ENCODE assay signal across 23 cellular contexts in the genomic region with DNA sequence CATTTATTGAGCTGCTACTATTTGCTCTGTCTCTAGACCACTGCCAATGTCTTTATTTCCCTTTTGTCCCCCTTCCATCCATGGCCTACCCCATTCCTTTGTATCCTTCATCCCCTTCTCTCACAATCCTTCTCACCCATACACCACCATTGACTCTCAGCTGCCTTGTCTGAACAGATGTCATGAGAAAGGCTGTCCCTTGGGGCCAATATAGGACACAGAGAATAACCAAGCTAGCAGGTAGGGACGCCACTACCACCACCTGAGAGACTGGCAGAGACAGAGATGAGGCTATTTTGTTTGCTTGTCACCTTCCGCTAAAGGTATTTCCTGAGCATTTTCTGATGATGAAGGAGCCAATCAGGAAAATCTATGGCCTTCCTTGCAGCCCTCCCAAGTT.
DNase-seq lines count a peak whose midpoint lies in the region; ATAC-seq and TF ChIP-seq lines count a peak whose summit lies in the region.
"Had no signal": no experiment of that assay in that cellular context is flagged by ENCODE, and none has a peak within 500 bp of the region (broad histone marks: within the 10 kb centered on the region; RNA-seq: fewer than 3 reads in every experiment).

No MANE protein-coding gene starts in this region.

- no peaks in the 10 kb centered on the region for H3K36me3 ChIP-seq in IMR-90 (ENCODE audit: control insufficient read depth, insufficient read depth, low read length)

- H4K8ac ChIP-seq in IMR-90 (ENCODE audit: low read depth in 2 of 2, low read length in 2 of 2), result no peak overlapping the region

- no peaks in the 10 kb centered on the region for H3K9me3 ChIP-seq in IMR-90 (ENCODE audit: control insufficient read depth, insufficient read depth, low read length)

- no peaks in the 10 kb centered on the region for H3K27me3 Mint-ChIP-seq in activated T-helper 17 cell treated with anti-CD3 and anti-CD28 coated beads, Interleukin-2, amount 50 U/mL, for 72 hours
- H3K27me3 Mint-ChIP-seq in memory B cell (no peaks in the 10 kb centered on the region), endothelial cell (ENCODE audit: unreplicated experiment) (peaks cover 9% of the 10 kb centered on the region)
- H3K27me3 Mint-ChIP-seq: CD4-positive, alpha-beta memory T cell had no signal

- H3K4me1 Mint-ChIP-seq in activated T-helper 17 cell treated with anti-CD3 and anti-CD28 coated beads, Interleukin-2, amount 50 U/mL, for 72 hours, result peaks cover 34% of the 10 kb centered on the region
- peaks cover 6% of the 10 kb centered on the region for H3K4me1 Mint-ChIP-seq in memory B cell
- peaks cover 7% of the 10 kb centered on the region for H3K4me1 Mint-ChIP-seq in endothelial cell (ENCODE audit: unreplicated experiment)

- H3K27ac ChIP-seq in IMR-90 (ENCODE audit: insufficient read depth, low read length), result no peak overlapping the region
- H3K27ac ChIP-seq: SK-N-MC had no signal

- TF ChIP-seq RAD21 in IMR-90 (IDR thresholded peaks at IDR 0.05; ENCODE audit: low read length), result no peak

- no peak overlapping the region for H2BK120ac ChIP-seq in IMR-90 (ENCODE audit: low read depth, low read length)

- in situ Hi-C loops in IMR-90 (cut with MboI; ENCODE audit: low sequenced_read_pairs), result no loop called here

- no peak overlapping the region for H2AFZ ChIP-seq in IMR-90 (replicated peaks; ENCODE audit: low read length, poor library complexity)

- H3K18ac ChIP-seq in IMR-90 (ENCODE audit: low read depth, low read length), result no peak overlapping the region

- CTCF ChIA-PET in IMR-90 (lab: Yijun Ruan, JAX), result no interaction called here

- no peak for TF ChIP-seq CTCF in IMR-90 (conservative IDR thresholded peaks at IDR 0.05; ENCODE audit: low read depth, low read length)
- no peak for TF ChIP-seq CTCF in endothelial cell (IDR thresholded peaks at IDR 0.05; ENCODE audit: unreplicated experiment)

- no peak overlapping the region for H3K56ac ChIP-seq in IMR-90 (ENCODE audit: extremely low read depth, insufficient read depth, low read length)

- DNase-seq in DMS153 treated with DMSO at 0.1 percent for 48 hours (lab: John Stamatoyannopoulos, UW; ENCODE audit: unreplicated experiment) (peak; percentile 28), IMR-90 (no peak), memory B cell (ENCODE audit: low spot score in 2 of 2) (no peak), endothelial cell (ENCODE audit: low spot score) (no peak), NCI-H1694 (lab: John Stamatoyannopoulos, UW) (no peak)
- DNase-seq in stimulated activated CD8-positive, alpha-beta memory T cell treated with anti-CD3 and anti-CD28 coated beads, Interleukin-4, amount 100 ng/mL, for 48 hours, result no peak
- DNase-seq: C1 segment of cervical spinal cord; CD4-positive, alpha-beta memory T cell; COR-L47; DMS79; EL; GDM1; Kasumi-1; MV-4-11; NCI-H1105; NCI-H1436 treated with DMSO at 0.1 percent for 48 hours; NCI-H345; NCI-H774; SIG-M5 had no signal

- no peak for TF ChIP-seq POLR2A in IMR-90 (IDR thresholded peaks at IDR 0.05; ENCODE audit: low read depth, low read length)

- H2BK15ac ChIP-seq in IMR-90 (ENCODE audit: low read depth, low read length), result no peak overlapping the region

- peaks cover 10% of the 10 kb centered on the region; the same call in 1 of the 2 replicates for H3K9me1 ChIP-seq in IMR-90 (ENCODE audit: insufficient read depth, low read length)

- peak overlapping the region; percentile 72; the same call in 1 of the 2 replicates for H2AK5ac ChIP-seq in IMR-90 (ENCODE audit: low read depth, low read length)

- no TSS peak for BruUV-seq in IMR-90 (replicated peaks; lab: Mats Ljungman, UMichigan)

- no peak overlapping the region for H3K4me2 ChIP-seq in IMR-90 (ENCODE audit: low read depth, low read length)

- H3K79me1 ChIP-seq in IMR-90 (ENCODE audit: low read depth in 1 of 2, low read length in 2 of 2), result no peaks in the 10 kb centered on the region

- dilution Hi-C loops in IMR-90 (cut with HindIII; ENCODE audit: low sequenced_read_pairs, unreplicated experiment), result no loop called here

- no peak overlapping the region for H3K9ac ChIP-seq in IMR-90 (ENCODE audit: low read depth, low read length)

- H3K27me3 ChIP-seq in IMR-90 (ENCODE audit: control insufficient read depth, insufficient read depth, low read length), result no peaks in the 10 kb centered on the region

- POLR2A ChIA-PET in IMR-90 (lab: Charles Lee; ENCODE audit: unreplicated experiment), result no interaction called here

- H4K5ac ChIP-seq in IMR-90 (ENCODE audit: low read depth, low read length), result no peak overlapping the region

- H2BK5ac ChIP-seq in IMR-90 (ENCODE audit: low read depth, low read length, poor library complexity, severe bottlenecking), result no peak overlapping the region

- H3K4me3 Mint-ChIP-seq in activated T-helper 17 cell treated with anti-CD3 and anti-CD28 coated beads, Interleukin-2, amount 50 U/mL, for 72 hours, result no peak overlapping the region
- H3K4me3 Mint-ChIP-seq in memory B cell (no peak overlapping the region), endothelial cell (ENCODE audit: unreplicated experiment) (no peak overlapping the region)
- H3K4me3 Mint-ChIP-seq: CD4-positive, alpha-beta memory T cell had no signal

- H2BK20ac ChIP-seq in IMR-90 (ENCODE audit: low read depth, low read length), result no peak overlapping the region

- no peak overlapping the region for H3K23ac ChIP-seq in IMR-90 (ENCODE audit: low read depth, low read length)

- H3K27ac Mint-ChIP-seq in activated T-helper 17 cell treated with anti-CD3 and anti-CD28 coated beads, Interleukin-2, amount 50 U/mL, for 72 hours, result peak overlapping the region; percentile 31
- H3K27ac Mint-ChIP-seq in memory B cell, result no peak overlapping the region
- H3K27ac Mint-ChIP-seq in endothelial cell (ENCODE audit: unreplicated experiment), result no peak overlapping the region

- no peak overlapping the region for H2AK9ac ChIP-seq in IMR-90 (replicated peaks; ENCODE audit: low read depth, low read length, poor library complexity)

- H3K4me1 ChIP-seq in IMR-90 (ENCODE audit: control insufficient read depth, insufficient read depth, low read length), result peaks cover 9% of the 10 kb centered on the region

- H4K20me1 ChIP-seq in IMR-90 (ENCODE audit: insufficient read depth, low read length), result no peaks in the 10 kb centered on the region

- H3K9me3 Mint-ChIP-seq in activated T-helper 17 cell treated with anti-CD3 and anti-CD28 coated beads, Interleukin-2, amount 50 U/mL, for 72 hours, result no peaks in the 10 kb centered on the region
- H3K9me3 Mint-ChIP-seq in memory B cell (no peaks in the 10 kb centered on the region), endothelial cell (ENCODE audit: unreplicated experiment) (no peaks in the 10 kb centered on the region)
- H3K9me3 Mint-ChIP-seq: CD4-positive, alpha-beta memory T cell had no signal

- no peaks in the 10 kb centered on the region for H3K36me3 Mint-ChIP-seq in activated T-helper 17 cell treated with anti-CD3 and anti-CD28 coated beads, Interleukin-2, amount 50 U/mL, for 72 hours (ENCODE audit: low read depth)
- H3K36me3 Mint-ChIP-seq in memory B cell (no peaks in the 10 kb centered on the region), endothelial cell (ENCODE audit: low read depth, unreplicated experiment) (no peaks in the 10 kb centered on the region)
- H3K36me3 Mint-ChIP-seq: CD4-positive, alpha-beta memory T cell had no signal

- ATAC-seq in IMR-90 (ENCODE audit: low read depth) (no peak), memory B cell (ENCODE audit: low read depth) (peak; percentile 51)
- ATAC-seq in activated T-helper 17 cell treated with anti-CD3 and anti-CD28 coated beads, Interleukin-2, amount 50 U/mL, for 72 hours (replicated peaks), result no peak
- ATAC-seq: HCT116, K562 had no signal

- no peak overlapping the region; the same call in 1 of the 2 replicates for H3K4ac ChIP-seq in IMR-90 (ENCODE audit: low read depth, low read length)

- intact Hi-C loops in IMR-90 (cut with micrococcal nuclease), result no loop called here

- H4K91ac ChIP-seq in IMR-90 (ENCODE audit: insufficient read depth, low read depth, low read length), result no peak overlapping the region

- no peak overlapping the region for H3K14ac ChIP-seq in IMR-90 (replicated peaks; ENCODE audit: low read depth, low read length)

- H3K4me3 ChIP-seq in IMR-90 (ENCODE audit: insufficient read depth, low read depth, low read length), result no peak overlapping the region
- H3K4me3 ChIP-seq: K562, SK-N-MC had no signal

- WGBS in IMR-90 (ENCODE audit: extremely low coverage in 2 of 2, insufficient read length in 1 of 2), 2 experiments, result 90% methylated on average over 2 of the region's 2 CpGs; no CpG with 5 or more reads in 1 of the 2 experiments

TF ChIP-seq in IMR-90, 13 proteins besides CTCF, POLR2A, EP300 and RAD21 (continues in another document):
- no peak for TF ChIP-seq MXI1 (IDR thresholded peaks at IDR 0.05; ENCODE audit: borderline replicate concordance, low read depth, low read length)
- TF ChIP-seq FOS (IDR thresholded peaks at IDR 0.05; ENCODE audit: low read depth, low read length), result no peak
- no peak for TF ChIP-seq NFE2L2 (IDR thresholded peaks at IDR 0.05; ENCODE audit: low read depth, low read length)
- no peak for TF ChIP-seq RFX5 (IDR thresholded peaks at IDR 0.05; ENCODE audit: low read depth, low read length)
- TF ChIP-seq RCOR1 (IDR thresholded peaks at IDR 0.05; ENCODE audit: insufficient replicate concordance, low read length), result no peak
- no peak for TF ChIP-seq MAFK (IDR thresholded peaks at IDR 0.05; ENCODE audit: low read depth, low read length)
- no peak for TF ChIP-seq SMC3 (IDR thresholded peaks at IDR 0.05; ENCODE audit: low read depth, low read length)
- TF ChIP-seq, protein P1, sequence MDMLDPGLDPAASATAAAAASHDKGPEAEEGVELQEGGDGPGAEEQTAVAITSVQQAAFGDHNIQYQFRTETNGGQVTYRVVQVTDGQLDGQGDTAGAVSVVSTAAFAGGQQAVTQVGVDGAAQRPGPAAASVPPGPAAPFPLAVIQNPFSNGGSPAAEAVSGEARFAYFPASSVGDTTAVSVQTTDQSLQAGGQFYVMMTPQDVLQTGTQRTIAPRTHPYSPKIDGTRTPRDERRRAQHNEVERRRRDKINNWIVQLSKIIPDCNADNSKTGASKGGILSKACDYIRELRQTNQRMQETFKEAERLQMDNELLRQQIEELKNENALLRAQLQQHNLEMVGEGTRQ (IDR thresholded peaks at IDR 0.05; ENCODE audit: low read depth, low read length), result no peak
- TF ChIP-seq MAZ (IDR thresholded peaks at IDR 0.05; ENCODE audit: borderline replicate concordance, low read depth, low read length), result no peak
- no peak for TF ChIP-seq ELK1 (IDR thresholded peaks at IDR 0.05; ENCODE audit: borderline replicate concordance, low read depth, low read length)
- TF ChIP-seq CHD1 (IDR thresholded peaks at IDR 0.05; ENCODE audit: low read depth, low read length), result no peak
